Comparison of ENCODE assay signal across 22 cellular contexts in the genomic region with DNA sequence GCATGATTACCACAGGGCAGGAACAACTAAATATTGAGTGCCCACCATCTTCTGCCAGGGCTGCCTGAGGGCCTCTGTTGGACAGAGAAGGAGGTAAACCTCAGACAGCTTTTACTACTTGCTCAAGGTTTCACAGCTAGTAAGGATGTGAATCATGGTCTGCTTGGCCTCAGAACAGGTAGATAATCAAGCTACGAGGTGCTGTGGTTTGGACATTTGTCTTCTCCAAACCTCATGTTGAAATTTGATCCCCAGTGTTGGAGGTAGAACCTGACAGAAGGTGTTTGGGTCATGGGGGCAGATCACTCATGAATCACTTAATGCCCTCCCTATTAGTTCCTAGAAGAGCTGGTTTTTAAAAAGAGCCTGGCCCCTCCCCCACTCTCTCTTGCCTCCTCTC.
DNase-seq lines count a peak whose midpoint lies in the region; FAIRE-seq and TF ChIP-seq lines count a peak whose summit lies in the region.
"Had no signal": no experiment of that assay in that cellular context is flagged by ENCODE, and none has a peak within 500 bp of the region (broad histone marks: within the 10 kb centered on the region; RNA-seq: fewer than 3 reads in every experiment).

No MANE protein-coding gene starts in this region.

- H3K27me3 ChIP-seq in bronchial epithelial cell (ENCODE audit: control insufficient read depth, insufficient read depth, low read length) (peaks cover 2% of the 10 kb centered on the region), trophoblast cell (ENCODE audit: insufficient read depth, low read length) (no peaks in the 10 kb centered on the region)
- H3K27me3 ChIP-seq: BLaER1 treated with 17β-estradiol and CSF1 and Interleukin-3, amounts not matched to agents 10 nM and 100 nM had no signal

- H3K4me3 ChIP-seq in bronchial epithelial cell (ENCODE audit: low read depth, low read length) (no peak overlapping the region), trophoblast cell (ENCODE audit: low read depth, low read length) (no peak overlapping the region)
- H3K4me3 ChIP-seq: BLaER1 treated with 17β-estradiol and CSF1 and Interleukin-3, amounts not matched to agents 10 nM and 100 nM; MG63 had no signal

- no peaks in the 10 kb centered on the region for H3K79me1 ChIP-seq in trophoblast cell (ENCODE audit: low read length)

- H2BK120ac ChIP-seq in trophoblast cell (ENCODE audit: insufficient read depth, low read length, poor library complexity) = no peak overlapping the region

- H2AFZ ChIP-seq in trophoblast cell (ENCODE audit: insufficient read depth, low read length, poor library complexity) = no peak overlapping the region

- H3K79me2 ChIP-seq in trophoblast cell (ENCODE audit: control insufficient read depth, insufficient read depth, low read length, poor library complexity) = no peaks in the 10 kb centered on the region

- DNase-seq in NK-92 treated with Interleukin-12 subunit alpha and Interleukin-12 subunit beta, amount 100 ng/mL, for 24 hours (lab: John Stamatoyannopoulos, UW) = peak; percentile 66
- DNase-seq in NK-92 (lab: John Stamatoyannopoulos, UW; ENCODE audit: unreplicated experiment) (no peak), bronchial epithelial cell (ENCODE audit: low read depth) (peak; percentile 74), islet precursor cell (peak; percentile 59), trophoblast cell (no peak), amygdala (lab: John Stamatoyannopoulos, UW) (no peak), NCI-H748 treated with DMSO at 0.1 percent for 48 hours (lab: John Stamatoyannopoulos, UW) (no peak)
- DNase-seq in stimulated activated naive CD4-positive, alpha-beta T cell treated with Interleukin-2 at 50 U/mL for 16 hours (lab: John Stamatoyannopoulos, UW) = no peak
- DNase-seq: Caco-2; CD4-positive, alpha-beta memory T cell; DMS 273 treated with DMSO at 0.1 percent for 48 hours; Karpas-422; MG63; NCI-H1417; NCI-H1694 treated with DMSO at 0.1 percent for 48 hours; NCI-H446 treated with DMSO at 0.1 percent for 48 hours; Right ventricle myocardium superior; SW 1271 had no signal

- peak overlapping the region; percentile 52 for H2BK12ac ChIP-seq in trophoblast cell (ENCODE audit: low read length)

- FAIRE-seq in bronchial epithelial cell (lab: Jason Lieb, UNC) = peak; percentile 23
- FAIRE-seq: G401.6, GM12892 had no signal

- H3K36me3 ChIP-seq in bronchial epithelial cell (ENCODE audit: control insufficient read depth, insufficient read depth, low read length) = no peaks in the 10 kb centered on the region
- H3K36me3 ChIP-seq in trophoblast cell (ENCODE audit: control insufficient read depth in 1 of 2, insufficient read depth in 2 of 2, low read length in 2 of 2) = no peaks in the 10 kb centered on the region
- H3K36me3 ChIP-seq: BLaER1 treated with 17β-estradiol and CSF1 and Interleukin-3, amounts not matched to agents 10 nM and 100 nM; MG63 had no signal

- H3K4me2 ChIP-seq in trophoblast cell (ENCODE audit: low read length) = no peak overlapping the region
- H3K4me2 ChIP-seq: BLaER1 treated with 17β-estradiol and CSF1 and Interleukin-3, amounts not matched to agents 10 nM and 100 nM had no signal

- no peak overlapping the region for H3K23ac ChIP-seq in trophoblast cell (ENCODE audit: low read length)

- no peak overlapping the region for H2AK5ac ChIP-seq in trophoblast cell (ENCODE audit: low read length)

- H4K12ac ChIP-seq in trophoblast cell (ENCODE audit: low read depth, low read length) = no peak overlapping the region

- H3K4ac ChIP-seq in trophoblast cell (ENCODE audit: low read depth, low read length) = no peak overlapping the region

- no CpG with 5 or more reads among the region's 1 CpG for WGBS in trophoblast cell (ENCODE audit: extremely low coverage, insufficient coverage, insufficient read length)

- no peak overlapping the region for H4K91ac ChIP-seq in trophoblast cell (ENCODE audit: low read depth, low read length)

- H2BK5ac ChIP-seq in trophoblast cell (ENCODE audit: low read depth, low read length, poor library complexity) = no peak overlapping the region

- peaks cover 4 to 5% of the 10 kb centered on the region in 2 experiments for H3K4me1 ChIP-seq in trophoblast cell (ENCODE audit: control insufficient read depth in 1 of 2, insufficient read depth in 2 of 2, low read length in 2 of 2)
- H3K4me1 ChIP-seq: Caco-2 had no signal

- H3K9ac ChIP-seq in trophoblast cell (ENCODE audit: low read length) = no peak overlapping the region
- H3K9ac ChIP-seq: BLaER1 treated with 17β-estradiol and CSF1 and Interleukin-3, amounts not matched to agents 10 nM and 100 nM had no signal

- H3K18ac ChIP-seq in trophoblast cell (ENCODE audit: low read length) = no peak overlapping the region

- TF ChIP-seq CTCF in bronchial epithelial cell (IDR thresholded peaks at IDR 0.05; ENCODE audit: insufficient read depth, low read length, severe bottlenecking) = no peak

- H3K9me3 ChIP-seq in trophoblast cell (ENCODE audit: insufficient read depth, low read depth, low read length) = no peaks in the 10 kb centered on the region
- H3K9me3 ChIP-seq: Caco-2, MG63 had no signal

- no peak overlapping the region for H3K14ac ChIP-seq in trophoblast cell (ENCODE audit: low read length)

- H4K8ac ChIP-seq in trophoblast cell (ENCODE audit: low read depth, low read length) = no peak overlapping the region

- H3K27ac ChIP-seq in trophoblast cell (ENCODE audit: low read depth, low read length) = no peak overlapping the region
- H3K27ac ChIP-seq: 22Rv1; BLaER1 treated with 17β-estradiol and CSF1 and Interleukin-3, amounts not matched to agents 10 nM and 100 nM had no signal

Comparison
In these comparisons a context has a peak if more than half of its experiments do, and no peak if none do; other contexts are left out.
1. DNase-seq: peak in NK-92 treated with Interleukin-12 subunit alpha and Interleukin-12 subunit beta, amount 100 ng/mL, for 24 hours (single experiment), bronchial epithelial cell (single experiment) and islet precursor cell (single experiment); none in NK-92 (single experiment), trophoblast cell (0 of 2), stimulated activated naive CD4-positive, alpha-beta T cell treated with Interleukin-2 at 50 U/mL for 16 hours (single experiment), amygdala (0 of 56) and NCI-H748 treated with DMSO at 0.1 percent for 48 hours (single experiment).